ENCODE assay signal across 11 cellular contexts in the genomic region with DNA sequence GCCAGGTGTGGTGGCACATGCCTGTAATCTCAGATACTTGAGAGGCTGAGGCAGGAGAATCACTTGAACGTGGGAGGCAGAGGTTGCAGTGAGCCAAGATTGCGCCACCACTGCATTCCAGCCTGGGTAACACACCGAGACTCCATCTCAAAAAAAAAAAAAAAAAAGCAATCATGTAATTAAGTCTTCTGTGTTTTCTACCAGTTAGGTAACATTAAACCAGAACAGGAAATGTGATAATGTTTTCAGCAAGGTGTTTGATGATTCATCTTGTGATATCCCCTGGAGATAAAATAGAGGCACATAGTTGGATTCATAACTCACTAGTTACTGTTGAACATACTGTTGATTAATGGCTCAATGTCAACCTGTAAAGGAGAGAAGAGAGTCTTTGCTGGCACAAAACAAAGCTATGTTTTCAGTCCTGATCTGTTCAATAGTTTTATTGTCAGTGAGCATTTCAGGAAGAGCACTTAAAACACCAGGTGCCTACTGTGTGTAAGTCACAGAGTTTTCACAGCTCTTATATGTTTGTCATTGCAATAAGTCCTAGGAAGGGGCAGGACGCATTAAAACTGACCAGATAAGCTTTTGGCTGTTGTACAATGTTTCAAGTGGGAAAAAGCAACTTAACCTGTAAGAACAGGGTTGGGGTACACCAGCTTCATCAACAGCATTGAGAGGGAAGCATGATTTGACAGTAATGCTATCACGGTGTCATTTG. TPM values are rescaled to one million over a fixed set of nuclear protein-coding genes. Genes with fewer than 3 reads are reported as not detected.
DNase-seq lines count a peak whose midpoint lies in the region; ATAC-seq and TF ChIP-seq lines count a peak whose summit lies in the region.
"Had no signal": no experiment of that assay in that cellular context is flagged by ENCODE, and none has a peak within 500 bp of the region (broad histone marks: within the 10 kb centered on the region; RNA-seq: fewer than 3 reads in every experiment).

No MANE protein-coding gene starts in this region.

- WGBS in GM23248 (ENCODE audit: low coverage in 1 of 2, low lambda C conversion rate in 2 of 2, missing lambda C conversion rate in 2 of 2), 2 experiments, result 48 to 52% methylated on average over 5 of the region's 5 CpGs
- 63% methylated on average over 5 of the region's 5 CpGs for WGBS in hepatocyte (ENCODE audit: low lambda C conversion rate, missing lambda C conversion rate)

- H4K20me1 ChIP-seq in GM23248 (ENCODE audit: insufficient read depth) (no peaks in the 10 kb centered on the region), hepatocyte (ENCODE audit: insufficient read depth, poor library complexity, severe bottlenecking) (no peaks in the 10 kb centered on the region)

- TF ChIP-seq CTCF in AG10803 (conservative IDR thresholded peaks at IDR 0.05; ENCODE audit: low read length), result no peak
- TF ChIP-seq CTCF in hepatocyte (IDR thresholded peaks at IDR 0.05; ENCODE audit: poor library complexity), result no peak
- TF ChIP-seq CTCF in WERI-Rb-1 (IDR thresholded peaks at IDR 0.05; ENCODE audit: low read depth, low read length), result no peak

- H3K27me3 ChIP-seq in GM23248 (replicated peaks; ENCODE audit: insufficient read depth), result no peaks in the 10 kb centered on the region
- no peaks in the 10 kb centered on the region for H3K27me3 ChIP-seq in hepatocyte
- no peaks in the 10 kb centered on the region for H3K27me3 ChIP-seq in WERI-Rb-1 (ENCODE audit: insufficient read depth, low read depth, severe bottlenecking)

- peaks cover 20% of the 10 kb centered on the region; the same call in 1 of the 2 replicates for H3F3A ChIP-seq in GM23248 (ENCODE audit: insufficient read depth)

- H3K4me2 ChIP-seq in GM23248 (ENCODE audit: unreplicated experiment), result no peak overlapping the region
- peak overlapping the region; percentile 32 for H3K4me2 ChIP-seq in hepatocyte

- in situ Hi-C loops in GM23248 (cut with MboI), result no loop called here

- H3K79me2 ChIP-seq in GM23248 (ENCODE audit: insufficient read depth), result no peaks in the 10 kb centered on the region
- no peaks in the 10 kb centered on the region for H3K79me2 ChIP-seq in hepatocyte

- no peak overlapping the region for H3K9ac ChIP-seq in GM23248

- DNase-seq in AG10803 (ENCODE audit: low read depth), result peak; percentile 34
- DNase-seq in GM23248, result peak; percentile 38
- DNase-seq in hepatocyte (ENCODE audit: low spot score), result no peak
- DNase-seq in WERI-Rb-1, result no peak
- no peak for DNase-seq in NCI-H2029 treated with DMSO at 0.1 percent for 48 hours (lab: John Stamatoyannopoulos, UW)
- DNase-seq in NCI-H510A treated with DMSO at 0.1 percent for 48 hours (lab: John Stamatoyannopoulos, UW), result no peak
- DNase-seq: effector CD8-positive, alpha-beta T cell; occipital lobe; stimulated activated CD4-positive, alpha-beta T cell treated with anti-CD3 and anti-CD28 coated beads, Interleukin-4, amount 100 ng/mL, for 4 hours had no signal

- no peak overlapping the region for H2AFZ ChIP-seq in GM23248
- H2AFZ ChIP-seq in hepatocyte, result no peak overlapping the region

- H3K36me3 ChIP-seq in GM23248 (ENCODE audit: low read depth) (peaks cover 8% of the 10 kb centered on the region), hepatocyte (replicated peaks; ENCODE audit: insufficient read depth, low read depth) (no peaks in the 10 kb centered on the region), WERI-Rb-1 (peaks cover 11% of the 10 kb centered on the region)

- no peaks in the 10 kb centered on the region for H3K9me2 ChIP-seq in GM23248 (ENCODE audit: insufficient read depth)
- no peaks in the 10 kb centered on the region for H3K9me2 ChIP-seq in hepatocyte (replicated peaks; ENCODE audit: insufficient read depth)

- H3K27ac ChIP-seq in GM23248 (no peak overlapping the region), hepatocyte (peak overlapping the region; percentile 85), WERI-Rb-1 (no peak overlapping the region)

- no peak for ATAC-seq in SK-N-SH treated with all-trans-retinoic acid at 6 μM for 48 hours
- no peak for ATAC-seq in HG03135 (IDR thresholded peaks at IDR 0.05; ENCODE audit: unreplicated experiment)

- H3K4me3 ChIP-seq in AG10803 (ENCODE audit: low read length) (no peak overlapping the region), GM23248 (no peak overlapping the region), hepatocyte (no peak overlapping the region), WERI-Rb-1 (ENCODE audit: low read depth, low read length) (no peak overlapping the region)

- H3K9me3 ChIP-seq in GM23248 (ENCODE audit: low read depth) (no peaks in the 10 kb centered on the region), hepatocyte (ENCODE audit: low read depth) (no peaks in the 10 kb centered on the region), WERI-Rb-1 (ENCODE audit: severe bottlenecking) (no peaks in the 10 kb centered on the region)

- H3K4me1 ChIP-seq in GM23248 (ENCODE audit: insufficient read depth), result 0 out of 2 replicates have a peak, but pooled peaks cover 9% of the 10 kb centered on the region
- H3K4me1 ChIP-seq in hepatocyte (ENCODE audit: insufficient read depth), result peaks cover 20% of the 10 kb centered on the region

TF ChIP-seq in SK-N-SH treated with all-trans-retinoic acid at 6 μM for 48 hours, 23 proteins besides CTCF, POLR2A, EP300 and RAD21:
- 0 out of 2 replicates have a peak, but pooled peaks have one; percentile 11 for TF ChIP-seq ISL1 (CRISPR knock-in tag; IDR thresholded peaks at IDR 0.05)
- TF ChIP-seq ARNTL (CRISPR knock-in tag; IDR thresholded peaks at IDR 0.05; ENCODE audit: borderline replicate concordance, low read depth), result no peak

RNA-seq across cellular contexts. Expression of a gene that starts 19.5 kb away (rescaled TPM):
- 63.2 and 65.9 TPM in 2 replicates for total RNA-seq in GM23248 (2014; rRNA removed; shearing (Covaris generic))
- polyA plus RNA-seq in GM23248 (2016; fragmentation: Nextera tagmentation; extraction: Ambion mirVana) (99.3 and 102 TPM in 2 replicates), hepatocyte (148 and 149 TPM in 2 replicates)
- total RNA-seq in hepatocyte, result 103 and 115 TPM in 2 replicates

RNA-seq across cellular contexts. Expression of a gene that starts 22.8 kb away (rescaled TPM):
- not detected in 2 replicates for total RNA-seq in GM23248 (2014; rRNA removed; shearing (Covaris generic))
- polyA plus RNA-seq in GM23248 (2016; fragmentation: Nextera tagmentation; extraction: Ambion mirVana) (not detected in 2 replicates), hepatocyte (328 and 568 TPM in 2 replicates)
- 559 and 660 TPM in 2 replicates for total RNA-seq in hepatocyte

RNA-seq across cellular contexts. Expression of a gene that starts 22.9 kb away (rescaled TPM):
- 14.6 and 17.7 TPM in 2 replicates for total RNA-seq in GM23248 (2014; rRNA removed; shearing (Covaris generic))
- polyA plus RNA-seq in GM23248 (2016; fragmentation: Nextera tagmentation; extraction: Ambion mirVana), result 15.6 and 16.3 TPM in 2 replicates
- total RNA-seq in hepatocyte, result 13.1 and 13.4 TPM in 2 replicates
- polyA plus RNA-seq in hepatocyte, result 13.5 and 14.9 TPM in 2 replicates

RNA-seq across cellular contexts. Expression of a gene that starts 45.8 kb away (rescaled TPM):
- 0.63 and 0.76 TPM in 2 replicates for total RNA-seq in GM23248 (2014; rRNA removed; shearing (Covaris generic))
- polyA plus RNA-seq in GM23248 (2016; fragmentation: Nextera tagmentation; extraction: Ambion mirVana), result 0.49 and 1.3 TPM in 2 replicates
- total RNA-seq in hepatocyte, result 0.92 and 1.9 TPM in 2 replicates
- 0.89 and 2.2 TPM in 2 replicates for polyA plus RNA-seq in hepatocyte

RNA-seq across cellular contexts. Expression of a gene that starts 50.2 kb away (rescaled TPM):
- total RNA-seq in GM23248 (2014; rRNA removed; shearing (Covaris generic)), result not detected in 2 replicates
- polyA plus RNA-seq in GM23248 (2016; fragmentation: Nextera tagmentation; extraction: Ambion mirVana) (not detected in 2 replicates), hepatocyte (3.2 and 5.8 TPM in 2 replicates)
- 5.7 and 7.2 TPM in 2 replicates for total RNA-seq in hepatocyte
- total RNA-seq: occipital lobe had no signal

Comparison
In these comparisons a context has a peak if more than half of its experiments do, and no peak if none do; other contexts are left out.
1. DNase-seq: peak in AG10803 (single experiment) and GM23248 (single experiment); none in hepatocyte (single experiment), WERI-Rb-1 (single experiment), NCI-H2029 treated with DMSO at 0.1 percent for 48 hours (single experiment) and NCI-H510A treated with DMSO at 0.1 percent for 48 hours (single experiment).
2. RNA of a gene that starts 22.8 kb away (total RNA-seq): 559 to 660 TPM in hepatocyte; not detected in GM23248; every median in the first group is over 100 times any median in the second.